Comparison of ENCODE assay signal across 8 cellular contexts in the genomic region with DNA sequence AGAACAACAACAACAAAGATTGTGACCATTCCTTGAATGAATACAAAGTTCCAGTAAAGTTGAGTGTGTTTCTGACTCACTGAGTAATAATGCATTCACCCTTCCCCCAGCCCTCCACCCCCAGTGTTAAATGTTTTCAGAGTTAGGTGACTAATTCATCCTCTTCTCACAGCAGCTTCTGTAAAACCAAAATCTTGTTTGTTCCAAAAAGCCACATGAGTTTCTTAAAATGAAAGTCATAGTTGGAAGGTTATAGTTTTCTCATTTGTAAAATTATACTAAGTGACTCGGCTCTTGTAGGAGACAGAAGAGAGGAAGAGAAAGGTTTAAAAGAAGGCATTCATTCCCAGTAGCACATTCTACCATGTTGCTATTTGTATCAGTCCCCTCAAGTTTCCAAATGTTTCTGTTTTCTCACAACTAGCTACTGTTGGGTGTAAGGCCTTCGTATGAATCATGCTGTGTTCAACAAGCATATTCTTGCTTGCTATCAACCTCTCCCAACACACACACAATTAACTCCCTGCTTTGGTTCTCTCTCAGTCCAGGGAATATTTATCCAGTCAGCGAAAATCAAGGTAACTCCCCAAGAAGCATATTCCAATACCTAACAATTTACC.
A peak's percentile ranks its signal among the peaks of the same experiment; 100 is the strongest.
DNase-seq lines count a peak whose midpoint lies in the region; ATAC-seq and TF ChIP-seq lines count a peak whose summit lies in the region.

No MANE protein-coding gene starts in this region.

- peaks cover 4% of the 10 kb centered on the region for H3K36me3 ChIP-seq in brain microvascular endothelial cell (replicated peaks)
- peaks cover 16% of the 10 kb centered on the region for H3K36me3 ChIP-seq in effector memory CD4-positive, alpha-beta T cell (ENCODE audit: control insufficient read depth, insufficient read depth, low read length)

- no peaks in the 10 kb centered on the region for H3K4me1 ChIP-seq in effector memory CD4-positive, alpha-beta T cell (ENCODE audit: control insufficient read depth, insufficient read depth, low read length, poor library complexity, severe bottlenecking)

- no peak for TF ChIP-seq POLR2A in GM18505 (IDR thresholded peaks at IDR 0.05; ENCODE audit: borderline replicate concordance, extremely low read depth, insufficient read depth, insufficient read length)

- H3K4me3 ChIP-seq in brain microvascular endothelial cell (ENCODE audit: low read depth, low read length): no peak overlapping the region
- no peak overlapping the region for H3K4me3 ChIP-seq in effector memory CD4-positive, alpha-beta T cell (ENCODE audit: insufficient read depth, low read depth, low read length, poor library complexity, severe bottlenecking)

- peak overlapping the region; percentile 97 for H3K27ac ChIP-seq in brain microvascular endothelial cell
- no peak overlapping the region for H3K27ac ChIP-seq in effector memory CD4-positive, alpha-beta T cell (ENCODE audit: insufficient read depth, low read length, poor library complexity, severe bottlenecking)

- no peaks in the 10 kb centered on the region for H3K27me3 ChIP-seq in brain microvascular endothelial cell (replicated peaks)
- no peaks in the 10 kb centered on the region for H3K27me3 ChIP-seq in effector memory CD4-positive, alpha-beta T cell (replicated peaks; ENCODE audit: control insufficient read depth, insufficient read depth, low read length, poor library complexity, severe bottlenecking)

- in situ Hi-C loops in brain microvascular endothelial cell (cut with HindIII; ENCODE audit: low pct_ligation_motif_present, low sequenced_read_pairs): no loop called here

- no peak for TF ChIP-seq CTCF in brain microvascular endothelial cell (IDR thresholded peaks at IDR 0.05; ENCODE audit: low read depth, low read length, missing control alignments)
- no peak for TF ChIP-seq CTCF in omental fat pad (IDR thresholded peaks at IDR 0.05)

- H3K9me3 ChIP-seq in effector memory CD4-positive, alpha-beta T cell (ENCODE audit: control insufficient read depth, low read length): no peaks in the 10 kb centered on the region

- DNase-seq in OCI-M1 (lab: John Stamatoyannopoulos, UW): peak; percentile 27
- DNase-seq in brain microvascular endothelial cell: peak; percentile 96
- no peak for DNase-seq in omental fat pad (ENCODE audit: low spot score)
- no peak for DNase-seq in T1000 (lab: John Stamatoyannopoulos, UW)
- no peak for DNase-seq in effector memory CD4-positive, alpha-beta T cell
- DNase-seq in NCI-H748 (lab: John Stamatoyannopoulos, UW; ENCODE audit: unreplicated experiment): no peak

- ATAC-seq in GM18505 (IDR thresholded peaks at IDR 0.05; ENCODE audit: unreplicated experiment) (peak; percentile 65), HG02571 (IDR thresholded peaks at IDR 0.05; ENCODE audit: unreplicated experiment) (peak; percentile 39), omental fat pad (ENCODE audit: low FRiP score) (peak; percentile 90)

Comparison
In these comparisons a context has a peak if more than half of its experiments do, and no peak if none do; other contexts are left out.
1. ATAC-seq: peak in every context shown above with its lines; median percentile 90 in omental fat pad; 65 in GM18505; 39 in HG02571.
2. DNase-seq: peak in OCI-M1 (single experiment) and brain microvascular endothelial cell (single experiment); none in omental fat pad (single experiment), T1000 (single experiment), effector memory CD4-positive, alpha-beta T cell (0 of 3) and NCI-H748 (single experiment).